ENCODE assay signal across 10 cellular contexts in the genomic region with DNA sequence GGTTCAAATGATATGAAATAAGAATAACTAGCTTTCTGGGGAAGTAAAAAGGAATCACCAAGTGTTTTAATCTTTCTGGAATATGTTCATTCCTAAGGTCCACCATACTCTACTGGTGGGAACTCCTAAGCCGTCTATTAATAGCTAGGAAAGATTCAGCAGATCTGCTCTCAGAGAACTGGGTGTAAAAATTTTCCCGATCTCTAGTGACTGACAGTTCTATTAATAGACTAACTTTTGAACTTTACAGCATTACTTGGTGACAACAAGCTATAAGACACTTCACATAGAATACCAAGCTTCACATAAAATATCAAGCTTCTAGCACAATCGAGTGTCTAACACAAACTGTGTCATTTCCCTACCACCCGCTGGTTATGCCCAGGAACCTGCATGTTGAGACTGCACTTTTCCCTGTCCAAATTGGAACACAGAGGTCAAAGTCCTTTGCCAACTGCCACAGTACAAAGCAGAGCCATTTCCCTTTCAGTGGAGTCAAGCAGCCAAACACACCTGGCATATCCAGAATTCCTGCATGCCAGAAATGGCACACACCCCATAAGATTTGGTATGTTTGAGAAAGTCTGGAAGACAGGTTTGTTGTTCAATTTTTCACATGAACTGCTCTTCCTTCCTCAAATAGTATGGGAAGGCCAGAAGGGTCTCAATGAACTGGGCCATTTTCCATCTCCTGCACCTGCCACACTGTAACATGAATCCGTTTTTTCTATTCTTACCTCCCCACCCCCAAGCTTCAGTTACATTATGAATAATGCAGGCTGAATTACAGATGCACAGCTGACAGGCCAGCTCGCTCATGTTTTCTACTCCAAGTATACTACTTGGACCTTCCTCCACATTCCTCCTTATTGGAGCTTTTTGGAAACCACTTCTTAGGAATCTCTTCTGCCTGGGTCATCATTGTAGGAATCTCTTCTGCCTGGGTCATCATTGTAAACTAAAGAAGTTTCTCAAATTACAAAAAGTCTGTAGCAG. TPM values are rescaled to one million over a fixed set of nuclear protein-coding genes. Genes with fewer than 3 reads are reported as not detected.
DNase-seq lines count a peak whose midpoint lies in the region; ATAC-seq and TF ChIP-seq lines count a peak whose summit lies in the region.
"Had no signal": no experiment of that assay in that cellular context is flagged by ENCODE, and none has a peak within 500 bp of the region (broad histone marks: within the 10 kb centered on the region; RNA-seq: fewer than 3 reads in every experiment).

No MANE protein-coding gene starts in this region.

- no peak overlapping the region for H2BK120ac ChIP-seq in mesendoderm (ENCODE audit: low read depth, low read length)

- peaks cover 19% of the 10 kb centered on the region; the same call in 1 of the 2 replicates for H3K36me3 ChIP-seq in SJCRH30
- peaks cover 11% of the 10 kb centered on the region for H3K36me3 ChIP-seq in mesendoderm (ENCODE audit: control insufficient read depth, insufficient read depth, low read length)

- no CpG with 5 or more reads among the region's 6 CpGs for WGBS in mesendoderm (ENCODE audit: extremely low coverage, insufficient coverage, low lambda C conversion rate)

- POLR2A ChIA-PET in AG04449 (lab: Yijun Ruan, JAX) = no interaction called here

- H2AK5ac ChIP-seq in mesendoderm (ENCODE audit: low read length) = no peak overlapping the region

- H3K79me2 ChIP-seq in mesendoderm (ENCODE audit: control insufficient read depth, insufficient read depth, low read length) = peaks cover 29% of the 10 kb centered on the region

- no peak overlapping the region for H3K4ac ChIP-seq in mesendoderm (ENCODE audit: low read depth, low read length)

- no peak overlapping the region for H4K5ac ChIP-seq in mesendoderm (ENCODE audit: low read length)

- no peak overlapping the region for H3K56ac ChIP-seq in mesendoderm (ENCODE audit: low read length)

- no peak overlapping the region for H2BK5ac ChIP-seq in mesendoderm (ENCODE audit: low read length)

- peaks cover 9% of the 10 kb centered on the region; the same call in 1 of the 2 replicates for H3K4me1 ChIP-seq in SJCRH30
- H3K4me1 ChIP-seq in mesendoderm (ENCODE audit: control insufficient read depth, low read depth, low read length) = peaks cover 6% of the 10 kb centered on the region

- no peak overlapping the region for H3K4me3 ChIP-seq in AG04449 (ENCODE audit: low read depth, low read length)
- H3K4me3 ChIP-seq in SJCRH30 = no peak overlapping the region
- H3K4me3 ChIP-seq in mesendoderm (ENCODE audit: low read length) = no peak overlapping the region

- no peaks in the 10 kb centered on the region for H3K9me3 ChIP-seq in SJCRH30 (replicated peaks)

- no peak overlapping the region for H3K4me2 ChIP-seq in mesendoderm (ENCODE audit: low read length)

- CTCF ChIA-PET in AG04449 (lab: Yijun Ruan, JAX) = no interaction called here

- TF ChIP-seq CTCF in AG04449 (IDR thresholded peaks at IDR 0.05; ENCODE audit: insufficient read depth, low read length, missing control alignments) = no peak

- DNase-seq in AG04449 (ENCODE audit: low read depth, low spot score) = peak; percentile 5
- peak; percentile 85 for DNase-seq in HT-29 (ENCODE audit: low spot score)
- peak; percentile 12 to 60 for DNase-seq in SJCRH30
- peak; percentile 41 to 73 for DNase-seq in left colon
- DNase-seq in occipital lobe (lab: John Stamatoyannopoulos, UW) = no peak
- no peak for DNase-seq in mesendoderm
- DNase-seq in islet precursor cell = no peak
- DNase-seq: activated effector memory CD4-positive, alpha-beta T cell treated with Interleukin-2 at 50 U/mL for 16 hours; stimulated activated naive B cell treated with anti-CD40 and anti-IgM and Interleukin-4, amounts not matched to agents 10 μg/mL and 1 μg/mL and 100 μg/mL, for 72 hours had no signal

- H3K27me3 ChIP-seq in SJCRH30 = no peaks in the 10 kb centered on the region
- H3K27me3 ChIP-seq in mesendoderm (ENCODE audit: insufficient read depth, low read length, poor library complexity) = no peaks in the 10 kb centered on the region

- H4K8ac ChIP-seq in mesendoderm (ENCODE audit: low read depth, low read length) = no peak overlapping the region

- H3K9ac ChIP-seq in mesendoderm (ENCODE audit: low read length) = no peak overlapping the region

- no peak overlapping the region for H3K18ac ChIP-seq in mesendoderm (ENCODE audit: low read length)

- H3K23ac ChIP-seq in mesendoderm (ENCODE audit: low read length) = no peak overlapping the region

- H3K79me1 ChIP-seq in mesendoderm (ENCODE audit: low read length) = peaks cover 14% of the 10 kb centered on the region

- H3K27ac ChIP-seq in SJCRH30 = no peak overlapping the region
- H3K27ac ChIP-seq in mesendoderm (ENCODE audit: low read depth, low read length) = no peak overlapping the region

- H2BK15ac ChIP-seq in mesendoderm (replicated peaks; ENCODE audit: low read depth) = no peak overlapping the region

- intact Hi-C loops in left colon (cut with DNase I, micrococcal nuclease) = loop anchor here in 1 of 2 donors (5.0 kb wide), 2 partner anchors 55 to 75 kb away; a partner anchor contains a TSS

- ATAC-seq in left colon = peak; percentile 43
- ATAC-seq in HG02938 (IDR thresholded peaks at IDR 0.05; ENCODE audit: unreplicated experiment) = no peak
- ATAC-seq: stimulated activated naive B cell treated with anti-CD40 and anti-IgM and Interleukin-4, amounts not matched to agents 10 μg/mL and 1 μg/mL and 100 μg/mL, for 72 hours had no signal

RNA-seq across cellular contexts. Expression of a gene that starts 3.7 kb away (rescaled TPM):
- total RNA-seq in HT-29 (2014; rRNA removed; shearing (Covaris generic)) = 22.8 and 29.4 TPM in 2 replicates
- total RNA-seq in SJCRH30 (2014; rRNA removed; shearing (Covaris generic)) = 17.2 and 20.0 TPM in 2 replicates
- 10 to 100 TPM; 51.3 to 62.1 TPM for total RNA-seq in left colon
- total RNA-seq in occipital lobe = 30.6 TPM
- 21.5 TPM for polyA plus RNA-seq in mesendoderm (2013, experiment 1 of 2)
- 21.1 TPM for polyA plus RNA-seq in mesendoderm (2013, experiment 2 of 2)

RNA-seq across cellular contexts. Expression of a gene that starts 57.0 kb away (rescaled TPM):
- 14.6 and 15.6 TPM in 2 replicates for total RNA-seq in HT-29 (2014; rRNA removed; shearing (Covaris generic))
- 27.5 and 31.2 TPM in 2 replicates for total RNA-seq in SJCRH30 (2014; rRNA removed; shearing (Covaris generic))
- 10 to 100 TPM; 33.9 to 38.1 TPM for total RNA-seq in left colon
- total RNA-seq in occipital lobe = 3.7 TPM
- polyA plus RNA-seq in mesendoderm (2013, experiment 1 of 2) = 33.0 TPM
- 32.9 TPM for polyA plus RNA-seq in mesendoderm (2013, experiment 2 of 2)

Comparison
In these comparisons a context has a peak if more than half of its experiments do, and no peak if none do; other contexts are left out.
1. DNase-seq: peak in AG04449 (single experiment), HT-29 (single experiment), SJCRH30 (2 of 2) and left colon (2 of 2); none in occipital lobe (single experiment), mesendoderm (single experiment) and islet precursor cell (single experiment).